ENCODE assay signal across 12 cellular contexts in genomic region chr16:29644338-29644857, GRCh38. TPM values are rescaled to one million over a fixed set of nuclear protein-coding genes. Genes with fewer than 3 reads are reported as not detected.
DNase-seq lines count a peak whose midpoint lies in the region; ATAC-seq and TF ChIP-seq lines count a peak whose summit lies in the region.
"Had no signal": no experiment of that assay in that cellular context is flagged by ENCODE, and none has a peak within 500 bp of the region (broad histone marks: within the 10 kb centered on the region; RNA-seq: fewer than 3 reads in every experiment).

No MANE protein-coding gene starts in this region.

- no peak for TF ChIP-seq POLR2A in right lobe of liver (IDR thresholded peaks at IDR 0.05)

- TF ChIP-seq CTCF in right lobe of liver (IDR thresholded peaks at IDR 0.05) = no peak

- H3K4me3 ChIP-seq in right lobe of liver = no peak overlapping the region

- peaks cover 0 to 5% (median 0%) of the 10 kb centered on the region in 4 donors for H3K4me1 ChIP-seq in right lobe of liver

- intact Hi-C loops in right lobe of liver (cut with DNase I) = no loop called here

- no peak overlapping the region for H3K27ac ChIP-seq in right lobe of liver

- no peak for DNase-seq in right lobe of liver
- no peak for DNase-seq in islet precursor cell
- DNase-seq in kidney tubule cell (ENCODE audit: low spot score) = no peak
- DNase-seq in D341Med (ENCODE audit: low spot score) = no peak
- DNase-seq in NCI-H526 treated with DMSO at 0.1 percent for 48 hours (lab: John Stamatoyannopoulos, UW) = no peak
- DNase-seq: activated CD4-positive, alpha-beta T cell treated with anti-CD3 and anti-CD28 coated beads for 4 hours; COR-L47 had no signal

- no peaks in the 10 kb centered on the region for H3K27me3 ChIP-seq in right lobe of liver
- H3K27me3 ChIP-seq: neutrophil had no signal

- 52% methylated on average over 4 of the region's 9 CpGs for WGBS in right lobe of liver (ENCODE audit: insufficient coverage, low coverage, low lambda C conversion rate, missing lambda C conversion rate)

- no peaks in the 10 kb centered on the region for H3K36me3 ChIP-seq in right lobe of liver
- H3K36me3 ChIP-seq: neutrophil had no signal

- H3K9me3 ChIP-seq in right lobe of liver = no peaks in the 10 kb centered on the region
- H3K9me3 ChIP-seq: neutrophil had no signal

- peak; percentile 68 for ATAC-seq in GM18499 (IDR thresholded peaks at IDR 0.05; ENCODE audit: insufficient read depth, unreplicated experiment)
- ATAC-seq in GM21423 (IDR thresholded peaks at IDR 0.05; ENCODE audit: unreplicated experiment) = peak; percentile 51
- ATAC-seq in HG03342 (IDR thresholded peaks at IDR 0.05; ENCODE audit: unreplicated experiment) = peak; percentile 68
- peak in 3 of 4 donors; percentile 18 to 58 (median 37) for ATAC-seq in right lobe of liver
- ATAC-seq: Panc1 had no signal

RNA-seq across cellular contexts. Expression of gene SPN, which starts 18.6 kb away (rescaled TPM):
- 1 to 10 TPM in 4 of 6 experiments, under 1 TPM in 2; 0.60 to 3.3 (median 1.4) TPM for total RNA-seq in right lobe of liver

RNA-seq across cellular contexts. Expression of gene QPRT, which starts 34.6 kb away (rescaled TPM):
- total RNA-seq in right lobe of liver = 100 to 1,000 TPM in 5 of 6 experiments, 10 to 100 TPM in 1; 95.2 to 154 (median 128) TPM
